11 cellular contexts compared by ENCODE assay signal in genomic region chr17:44688200-44688599, GRCh38. TPM values are rescaled to one million over a fixed set of nuclear protein-coding genes. Genes with fewer than 3 reads are reported as not detected.
DNase-seq lines count a peak whose midpoint lies in the region; ATAC-seq and TF ChIP-seq lines count a peak whose summit lies in the region.
"Had no signal": no experiment of that assay in that cellular context is flagged by ENCODE, and none has a peak within 500 bp of the region (broad histone marks: within the 10 kb centered on the region; RNA-seq: fewer than 3 reads in every experiment).

No MANE protein-coding gene starts in this region.

- peaks cover 17% of the 10 kb centered on the region for H3K4me1 Mint-ChIP-seq in Calu3 (ENCODE audit: low read depth, unreplicated experiment)
- peaks cover 21% of the 10 kb centered on the region for H3K4me1 Mint-ChIP-seq in chondrocyte (ENCODE audit: low read depth)
- H3K4me1 Mint-ChIP-seq in neural progenitor cell: peaks cover 12% of the 10 kb centered on the region

- H3K9ac ChIP-seq in Karpas-422 (ENCODE audit: low read length): peak overlapping the region; percentile 91
- H3K9ac ChIP-seq in neural progenitor cell: peak overlapping the region; percentile 96

- H3K4me2 ChIP-seq in Karpas-422 (ENCODE audit: low read depth, low read length, poor library complexity, severe bottlenecking) (peak overlapping the region; percentile 97), neural progenitor cell (peak overlapping the region; percentile 96)

- H3K4me1 ChIP-seq in Karpas-422 (ENCODE audit: low read length) (peaks cover 21% of the 10 kb centered on the region), neural progenitor cell (peaks cover 6% of the 10 kb centered on the region)

- H3K79me2 ChIP-seq in Karpas-422 (ENCODE audit: low read length) (peaks cover 41% of the 10 kb centered on the region), neural progenitor cell (ENCODE audit: low read depth) (peaks cover 36% of the 10 kb centered on the region)

- CTCF ChIA-PET in Calu3 (lab: Charles Lee): interaction anchor here (0.6 to 1.1 kb wide), 2 partner anchors 154 to 186 kb away, joined by 3 read pairs; no protein-coding TSS in a partner anchor

- BruUV-seq in Calu3 (replicated peaks; lab: Mats Ljungman, UMichigan): no TSS peak

- DNase-seq in Calu3: no peak
- DNase-seq in Karpas-422: no peak
- no peak for DNase-seq in chondrocyte (ENCODE audit: low spot score)
- no peak for DNase-seq in neural progenitor cell (ENCODE audit: low spot score)
- no peak for DNase-seq in RKO (ENCODE audit: low spot score)
- DNase-seq: activated gamma-delta T cell; sigmoid colon; stimulated activated naive B cell treated with anti-CD40 and anti-IgM and Interleukin-4, amounts not matched to agents 10 μg/mL and 1 μg/mL and 100 μg/mL, for 72 hours had no signal

- no peak overlapping the region for H3K27ac ChIP-seq in Karpas-422 (ENCODE audit: low read length)
- H3K27ac ChIP-seq in neural progenitor cell: no peak overlapping the region

- H3K9me3 ChIP-seq in Karpas-422 (ENCODE audit: low read length) (no peaks in the 10 kb centered on the region), neural progenitor cell (ENCODE audit: low read depth) (no peaks in the 10 kb centered on the region)
- H3K9me3 ChIP-seq: sigmoid colon had no signal

- peaks cover 29% of the 10 kb centered on the region for H3K36me3 Mint-ChIP-seq in Calu3 (ENCODE audit: insufficient read depth, unreplicated experiment)
- H3K36me3 Mint-ChIP-seq in chondrocyte (ENCODE audit: low read depth): peaks cover 4% of the 10 kb centered on the region
- H3K36me3 Mint-ChIP-seq in neural progenitor cell: no peaks in the 10 kb centered on the region

- ATAC-seq in HG02840 (IDR thresholded peaks at IDR 0.05; ENCODE audit: low FRiP score, unreplicated experiment) (no peak), GM19035 (IDR thresholded peaks at IDR 0.05; ENCODE audit: unreplicated experiment) (no peak)
- ATAC-seq: stimulated activated naive B cell treated with anti-CD40 and anti-IgM and Interleukin-4, amounts not matched to agents 10 μg/mL and 1 μg/mL and 100 μg/mL, for 72 hours had no signal

- H4K20me1 ChIP-seq in Karpas-422 (ENCODE audit: insufficient read depth, low read depth, low read length) (no peaks in the 10 kb centered on the region), neural progenitor cell (ENCODE audit: low read depth) (peaks cover 3% of the 10 kb centered on the region)

- H3F3A ChIP-seq in neural progenitor cell (ENCODE audit: low read depth): peaks cover 18% of the 10 kb centered on the region

- H3K27me3 ChIP-seq in Karpas-422 (ENCODE audit: low read length): no peaks in the 10 kb centered on the region
- H3K27me3 ChIP-seq in neural progenitor cell: no peaks in the 10 kb centered on the region
- H3K27me3 ChIP-seq: sigmoid colon had no signal

- peak overlapping the region; percentile 100 for H3K4me3 Mint-ChIP-seq in Calu3 (ENCODE audit: low read depth, unreplicated experiment)
- peak overlapping the region; percentile 97 for H3K4me3 Mint-ChIP-seq in chondrocyte (ENCODE audit: unreplicated experiment)
- H3K4me3 Mint-ChIP-seq in neural progenitor cell: peak overlapping the region; percentile 98

- H3K36me3 ChIP-seq in Karpas-422 (ENCODE audit: insufficient read depth, low read length) (0 out of 2 replicates have a peak, but pooled peaks cover 6% of the 10 kb centered on the region), neural progenitor cell (no peaks in the 10 kb centered on the region)

- H3K9me3 Mint-ChIP-seq in Calu3 (ENCODE audit: low read depth, unreplicated experiment) (no peaks in the 10 kb centered on the region), chondrocyte (ENCODE audit: low read depth) (no peaks in the 10 kb centered on the region), neural progenitor cell (no peaks in the 10 kb centered on the region)
- H3K9me3 Mint-ChIP-seq: stimulated activated naive B cell treated with anti-CD40 and anti-IgM and Interleukin-4, amounts not matched to agents 10 μg/mL and 1 μg/mL and 100 μg/mL, for 72 hours had no signal

- intact Hi-C loops in Calu3 (cut with micrococcal nuclease; ENCODE audit: unreplicated experiment): no loop called here

- no peaks in the 10 kb centered on the region for H3K9me2 ChIP-seq in Karpas-422 (replicated peaks; ENCODE audit: insufficient read depth, low read length)

- H3K4me3 ChIP-seq in Karpas-422 (ENCODE audit: low read length) (peak overlapping the region; percentile 97), neural progenitor cell (peak overlapping the region; percentile 95)

- H3K27ac Mint-ChIP-seq in Calu3 (ENCODE audit: unreplicated experiment) (no peak overlapping the region), chondrocyte (ENCODE audit: unreplicated experiment) (no peak overlapping the region), neural progenitor cell (no peak overlapping the region)

- TF ChIP-seq CTCF in Calu3 (IDR thresholded peaks at IDR 0.05; ENCODE audit: unreplicated experiment): no peak
- TF ChIP-seq CTCF in chondrocyte (IDR thresholded peaks at IDR 0.05): no peak
- no peak for TF ChIP-seq CTCF in neural progenitor cell (IDR thresholded peaks at IDR 0.05)

- H2AFZ ChIP-seq in Karpas-422 (ENCODE audit: low read length): no peak overlapping the region
- H2AFZ ChIP-seq in neural progenitor cell (replicated peaks): no peak overlapping the region

- H3K27me3 Mint-ChIP-seq in Calu3 (ENCODE audit: unreplicated experiment) (no peaks in the 10 kb centered on the region), chondrocyte (ENCODE audit: low read depth) (no peaks in the 10 kb centered on the region), neural progenitor cell (ENCODE audit: insufficient read depth, low read depth) (no peaks in the 10 kb centered on the region)
- H3K27me3 Mint-ChIP-seq: stimulated activated naive B cell treated with anti-CD40 and anti-IgM and Interleukin-4, amounts not matched to agents 10 μg/mL and 1 μg/mL and 100 μg/mL, for 72 hours had no signal

RNA-seq across cellular contexts. Expression of gene CCDC43, which starts 1.4 kb away (rescaled TPM):
- total RNA-seq in Calu3 (2022) (48.0 and 48.4 TPM in 2 replicates), chondrocyte (13.5 to 24.1 TPM (median 15.9 TPM) in 3 replicates), neural progenitor cell (ENCODE audit: low replicate concordance) (31.3 and 46.5 TPM in 2 replicates)
- 17.1 and 21.5 TPM in 2 replicates for total RNA-seq in Karpas-422 (2014; rRNA removed; shearing (Covaris generic); ENCODE audit: low replicate concordance)

RNA-seq across cellular contexts. Expression of gene DBF4B, which starts 20.3 kb away (rescaled TPM):
- 44.8 and 47.4 TPM in 2 replicates for total RNA-seq in Calu3 (2022)
- 11.6 and 16.2 TPM in 2 replicates for total RNA-seq in Karpas-422 (2014; rRNA removed; shearing (Covaris generic); ENCODE audit: low replicate concordance)
- total RNA-seq in chondrocyte: 4.8 to 7.2 TPM (median 5.5 TPM) in 3 replicates
- 16.4 and 30.6 TPM in 2 replicates for total RNA-seq in neural progenitor cell (ENCODE audit: low replicate concordance)

RNA-seq across cellular contexts. Expression of gene MEIOC, which starts 31.9 kb away (rescaled TPM):
- 3.5 and 4.7 TPM in 2 replicates for total RNA-seq in Calu3 (2022)
- not detected in 2 replicates for total RNA-seq in Karpas-422 (2014; rRNA removed; shearing (Covaris generic); ENCODE audit: low replicate concordance)
- total RNA-seq in chondrocyte: 0.31 to 0.32 TPM (median 0.31 TPM) in 3 replicates
- total RNA-seq in neural progenitor cell (ENCODE audit: low replicate concordance): 15.1 and 22.0 TPM in 2 replicates
- total RNA-seq: G401 had no signal
